In genomic region chr12:87836190-87836589, GRCh38 we compare ENCODE assay signal across 18 cellular contexts.
"Had no signal": no experiment of that assay in that cellular context is flagged by ENCODE, and none has a peak within 500 bp of the region (broad histone marks: within the 10 kb centered on the region; RNA-seq: fewer than 3 reads in every experiment).

No MANE protein-coding gene starts in this region.

- H3K27me3 Mint-ChIP-seq: stimulated activated naive B cell treated with anti-CD40 and anti-IgM and Interleukin-4, amounts not matched to agents 10 μg/mL and 1 μg/mL and 100 μg/mL, for 72 hours; stimulated activated naive CD8-positive, alpha-beta T cell treated with anti-CD3 and anti-CD28 coated beads, Interleukin-15, amount 100 ng/mL, for 72 hours had no signal

- H3K4me3 ChIP-seq: gastrocnemius medialis, heart right ventricle, mucosa of descending colon, skin epidermis, testis, tibial nerve, upper lobe of right lung, vagina had no signal

- H3K9me3 ChIP-seq: gastrocnemius medialis, mucosa of descending colon, testis, tibial nerve, upper lobe of right lung, vagina had no signal

- H3K4me3 Mint-ChIP-seq: naive thymus-derived CD8-positive, alpha-beta T cell; stimulated activated naive B cell treated with anti-CD40 and anti-IgM and Interleukin-4, amounts not matched to agents 10 μg/mL and 1 μg/mL and 100 μg/mL, for 72 hours; stimulated activated naive CD8-positive, alpha-beta T cell treated with anti-CD3 and anti-CD28 coated beads, Interleukin-15, amount 100 ng/mL, for 72 hours had no signal

- H3K36me3 ChIP-seq: gastrocnemius medialis, heart right ventricle, tibial nerve, upper lobe of right lung, vagina had no signal

- H3K9me3 Mint-ChIP-seq: stimulated activated naive CD8-positive, alpha-beta T cell treated with anti-CD3 and anti-CD28 coated beads, Interleukin-15, amount 100 ng/mL, for 72 hours had no signal

- H3K4me1 ChIP-seq: gastrocnemius medialis, heart right ventricle, testis, tibial nerve, upper lobe of right lung, vagina had no signal

- H3K36me3 Mint-ChIP-seq: naive thymus-derived CD8-positive, alpha-beta T cell; stimulated activated naive B cell treated with anti-CD40 and anti-IgM and Interleukin-4, amounts not matched to agents 10 μg/mL and 1 μg/mL and 100 μg/mL, for 72 hours had no signal

- H3K27ac Mint-ChIP-seq: naive thymus-derived CD8-positive, alpha-beta T cell; stimulated activated naive B cell treated with anti-CD40 and anti-IgM and Interleukin-4, amounts not matched to agents 10 μg/mL and 1 μg/mL and 100 μg/mL, for 72 hours; stimulated activated naive CD8-positive, alpha-beta T cell treated with anti-CD3 and anti-CD28 coated beads, Interleukin-15, amount 100 ng/mL, for 72 hours had no signal

- H3K4me1 Mint-ChIP-seq: naive thymus-derived CD8-positive, alpha-beta T cell; stimulated activated naive B cell treated with anti-CD40 and anti-IgM and Interleukin-4, amounts not matched to agents 10 μg/mL and 1 μg/mL and 100 μg/mL, for 72 hours; stimulated activated naive CD8-positive, alpha-beta T cell treated with anti-CD3 and anti-CD28 coated beads, Interleukin-15, amount 100 ng/mL, for 72 hours had no signal

- H3K27me3 ChIP-seq: gastrocnemius medialis, heart right ventricle, testis, tibial nerve, upper lobe of right lung, vagina had no signal

- DNase-seq: effector memory CD4-positive, alpha-beta T cell; gastrocnemius medialis; heart right ventricle; hypothalamus; islet precursor cell; mucosa of descending colon; naive thymus-derived CD8-positive, alpha-beta T cell; posterior cingulate gyrus; stimulated activated CD4-positive, alpha-beta T cell treated with anti-CD3 and anti-CD28 coated beads, Interleukin-2, amount 100 ng/mL, for 24 hours; stimulated activated CD4-positive, alpha-beta T cell treated with anti-CD3 and anti-CD28 coated beads, Interleukin-4, amount 100 ng/mL, for 4 hours; stimulated activated naive B cell treated with anti-CD40 and anti-IgM and Interleukin-4, amounts not matched to agents 10 μg/mL and 1 μg/mL and 100 μg/mL, for 72 hours; stimulated activated naive CD8-positive, alpha-beta T cell treated with anti-CD3 and anti-CD28 coated beads, Interleukin-15, amount 100 ng/mL, for 72 hours; testis; upper lobe of right lung had no signal

- H3K27ac ChIP-seq: gastrocnemius medialis, heart right ventricle, skin epidermis, testis, tibial nerve, upper lobe of right lung, vagina had no signal

- FAIRE-seq: endometrium had no signal
